Comparison of ENCODE assay signal across 8 cellular contexts in genomic region chr15:74957301-74958035, GRCh38. TPM values are rescaled to one million over a fixed set of nuclear protein-coding genes. Genes with fewer than 3 reads are reported as not detected.
DNase-seq lines count a peak whose midpoint lies in the region; ATAC-seq lines count a peak whose summit lies in the region.

No MANE protein-coding gene starts in this region.

- peak overlapping the region; percentile 64 for H3K4me3 Mint-ChIP-seq in activated T-cell treated with anti-CD3 and anti-CD28 coated beads, Interleukin-2, amount 50 U/mL, for 4 hours

- ATAC-seq in activated T-cell treated with anti-CD3 and anti-CD28 coated beads, Interleukin-2, amount 50 U/mL, for 4 hours = peak; percentile 2 to 6
- ATAC-seq in left cardiac atrium = peak; percentile 35 to 39

- H3K36me3 Mint-ChIP-seq in activated T-cell treated with anti-CD3 and anti-CD28 coated beads, Interleukin-2, amount 50 U/mL, for 4 hours (ENCODE audit: insufficient read depth) = no peaks in the 10 kb centered on the region

- DNase-seq in activated T-cell treated with anti-CD3 and anti-CD28 coated beads, Interleukin-2, amount 50 U/mL, for 4 hours = no peak
- DNase-seq in activated T-cell treated with anti-CD3 and anti-CD28 coated beads, Interleukin-2, amount 50 U/mL, for 48 hours = no peak
- peak; percentile 22 for DNase-seq in activated CD8-positive, alpha-beta memory T cell treated with anti-CD3 and anti-CD28 coated beads, Interleukin-2, amount 50 U/mL, for 4 hours
- peak; percentile 65 for DNase-seq in left cardiac atrium
- no peak for DNase-seq in skeletal muscle cell (ENCODE audit: low read depth)
- DNase-seq in putamen (ENCODE audit: low spot score) = no peak
- DNase-seq in iPS-NIHi11 (ENCODE audit: low spot score) = no peak
- DNase-seq in AML-193 (lab: John Stamatoyannopoulos, UW) = no peak

- intact Hi-C loops in left cardiac atrium (cut with DNase I) = loop anchor here (10.0 kb wide), 1 partner anchor 323 kb away; no protein-coding TSS in a partner anchor

- H3K4me1 Mint-ChIP-seq in activated T-cell treated with anti-CD3 and anti-CD28 coated beads, Interleukin-2, amount 50 U/mL, for 4 hours (ENCODE audit: low read depth) = peaks cover 31% of the 10 kb centered on the region

- H3K4me3 ChIP-seq in skeletal muscle cell (ENCODE audit: low read depth, low read length) = peak overlapping the region; percentile 56

- no peaks in the 10 kb centered on the region for H3K9me3 Mint-ChIP-seq in activated T-cell treated with anti-CD3 and anti-CD28 coated beads, Interleukin-2, amount 50 U/mL, for 4 hours

- peaks cover 25% of the 10 kb centered on the region for H3K27me3 Mint-ChIP-seq in activated T-cell treated with anti-CD3 and anti-CD28 coated beads, Interleukin-2, amount 50 U/mL, for 4 hours (ENCODE audit: low read depth)

RNA-seq across cellular contexts. Expression of gene RPP25, which starts 0.9 kb away (rescaled TPM):
- 10 to 100 TPM; 10.7 to 15.1 (median 13.3) TPM for total RNA-seq in activated T-cell treated with anti-CD3 and anti-CD28 coated beads, Interleukin-2, amount 50 U/mL, for 4 hours
- total RNA-seq in left cardiac atrium = 1 to 10 TPM; 6.3 to 6.6 TPM

RNA-seq across cellular contexts. Expression of gene COX5A, which starts 19.6 kb away (rescaled TPM):
- 100 to 1,000 TPM; 257 to 291 (median 290) TPM for total RNA-seq in activated T-cell treated with anti-CD3 and anti-CD28 coated beads, Interleukin-2, amount 50 U/mL, for 4 hours
- total RNA-seq in left cardiac atrium = 100 to 1,000 TPM; 817 to 989 TPM

RNA-seq across cellular contexts. Expression of gene SCAMP5, which starts 37.9 kb away (rescaled TPM):
- total RNA-seq in activated T-cell treated with anti-CD3 and anti-CD28 coated beads, Interleukin-2, amount 50 U/mL, for 4 hours = 1 to 10 TPM in 2 of 3 donors, under 1 TPM in 1; 0.90 to 6.7 (median 1.8) TPM
- 1 to 10 TPM; 4.5 to 5.7 TPM for total RNA-seq in left cardiac atrium

RNA-seq across cellular contexts. Expression of gene FAM219B, which starts 50.8 kb away (rescaled TPM):
- total RNA-seq in activated T-cell treated with anti-CD3 and anti-CD28 coated beads, Interleukin-2, amount 50 U/mL, for 4 hours = 10 to 100 TPM; 23.6 to 26.6 (median 26.4) TPM
- total RNA-seq in left cardiac atrium = 100 to 1,000 TPM in 1 of 2 donors, 10 to 100 TPM in 1; 91.2 to 117 TPM

Comparison
In these comparisons a context has a peak if more than half of its experiments do, and no peak if none do; other contexts are left out.
1. DNase-seq: peak in activated CD8-positive, alpha-beta memory T cell treated with anti-CD3 and anti-CD28 coated beads, Interleukin-2, amount 50 U/mL, for 4 hours (single experiment) and left cardiac atrium (single experiment); none in activated T-cell treated with anti-CD3 and anti-CD28 coated beads, Interleukin-2, amount 50 U/mL, for 4 hours (single experiment), activated T-cell treated with anti-CD3 and anti-CD28 coated beads, Interleukin-2, amount 50 U/mL, for 48 hours (0 of 2), skeletal muscle cell (single experiment), putamen (single experiment), iPS-NIHi11 (single experiment) and AML-193 (0 of 2).